ENCODE assay signal across 19 cellular contexts in genomic region chr14:87088588-87088987, GRCh38.
DNase-seq lines count a peak whose midpoint lies in the region; ATAC-seq and TF ChIP-seq lines count a peak whose summit lies in the region.
"Had no signal": no experiment of that assay in that cellular context is flagged by ENCODE, and none has a peak within 500 bp of the region (broad histone marks: within the 10 kb centered on the region; RNA-seq: fewer than 3 reads in every experiment).

No MANE protein-coding gene starts in this region.

- H3K4me3 ChIP-seq in heart right ventricle, result no peak overlapping the region
- H3K4me3 ChIP-seq in right cardiac atrium (ENCODE audit: low read length), result no peak overlapping the region
- no peak overlapping the region for H3K4me3 ChIP-seq in OCI-LY7 (ENCODE audit: low read depth, low read length, poor library complexity, severe bottlenecking)
- H3K4me3 ChIP-seq: BLaER1, GM23248 had no signal

- no peak overlapping the region for H3K4me2 ChIP-seq in OCI-LY7 (ENCODE audit: low read length)
- H3K4me2 ChIP-seq: BLaER1 had no signal

- H3K9me3 ChIP-seq in heart right ventricle (peaks cover 0 to 8% (median 0%) of the 10 kb centered on the region in 11 donors), right cardiac atrium (ENCODE audit: control insufficient read depth, low read length) (no peaks in the 10 kb centered on the region), OCI-LY7 (ENCODE audit: low read length) (no peaks in the 10 kb centered on the region)
- H3K9me3 ChIP-seq: BLaER1, Caco-2 had no signal

- BruUV-seq in OCI-LY7 (replicated peaks; lab: Mats Ljungman, UMichigan), result no TSS peak

- intact Hi-C loops in heart right ventricle (cut with DNase I) (no loop called here), right cardiac atrium (cut with DNase I) (no loop called here), OCI-LY7 (cut with micrococcal nuclease; ENCODE audit: unreplicated experiment) (no loop called here), sciatic nerve (cut with DNase I) (no loop called here)

- POLR2A ChIA-PET in OCI-LY7 (lab: Charles Lee), result interaction anchor here (0.5 to 1.5 kb wide), 7 partner anchors 8 to 230 kb away, joined by 3 to 5 read pairs (median 4); no protein-coding TSS in a partner anchor

- H4K20me1 ChIP-seq in OCI-LY7 (ENCODE audit: insufficient read depth, low read length), result no peaks in the 10 kb centered on the region
- H4K20me1 ChIP-seq: BLaER1 had no signal

- no peak for TF ChIP-seq CTCF in heart right ventricle (IDR thresholded peaks at IDR 0.05)
- TF ChIP-seq CTCF in OCI-LY7 (conservative IDR thresholded peaks at IDR 0.05; ENCODE audit: low read length), result no peak

- no peaks in the 10 kb centered on the region for H3K79me2 ChIP-seq in OCI-LY7 (ENCODE audit: insufficient read depth, low read depth, low read length)

- no peak overlapping the region for H3K27ac ChIP-seq in heart right ventricle
- H3K27ac ChIP-seq in right cardiac atrium (ENCODE audit: low read length), result no peak overlapping the region
- H3K27ac ChIP-seq in OCI-LY7 (ENCODE audit: low read depth, low read length, poor library complexity, severe bottlenecking), result no peak overlapping the region
- H3K27ac ChIP-seq: 22Rv1, BLaER1, C4-2B, GM23248 had no signal

- H3K36me3 ChIP-seq in heart right ventricle (no peaks in the 10 kb centered on the region), OCI-LY7 (ENCODE audit: insufficient read depth, low read length) (no peaks in the 10 kb centered on the region)
- H3K36me3 ChIP-seq: BLaER1 had no signal

- 24 to 49% methylated on average over 3 of the region's 3 CpGs for WGBS in heart right ventricle, 2 donors
- WGBS in right cardiac atrium, result 18% methylated on average over 3 of the region's 3 CpGs

- DNase-seq in NCI-H2171 treated with DMSO at 0.1 percent for 48 hours (lab: John Stamatoyannopoulos, UW) (peak; percentile 46), NCI-H2171 (lab: John Stamatoyannopoulos, UW) (no peak), heart right ventricle (no peak), right cardiac atrium (no peak), OCI-LY7 (ENCODE audit: low spot score) (no peak), sciatic nerve (ENCODE audit: low spot score) (no peak), HuH-7 (ENCODE audit: low spot score) (no peak)
- DNase-seq: Caco-2; CD4-positive, CD25-positive, alpha-beta regulatory T cell; CD8-positive, alpha-beta T cell; DMS153; DND-41; GM23248; H9 had no signal

- peak overlapping the region; percentile 27; the same call in 1 of the 2 replicates for H2AFZ ChIP-seq in OCI-LY7 (ENCODE audit: low read length)
- H2AFZ ChIP-seq: GM23248 had no signal

- no peaks in the 10 kb centered on the region for H3K9me2 ChIP-seq in OCI-LY7 (ENCODE audit: insufficient read depth, low read length)

- H3K4me1 ChIP-seq in heart right ventricle, result no peaks in the 10 kb centered on the region
- H3K4me1 ChIP-seq in right cardiac atrium (ENCODE audit: control insufficient read depth, insufficient read depth, low read length), result no peaks in the 10 kb centered on the region
- peaks cover under 1% of the 10 kb centered on the region for H3K4me1 ChIP-seq in OCI-LY7 (ENCODE audit: insufficient read depth, low read length, poor library complexity, severe bottlenecking)
- H3K4me1 ChIP-seq: BLaER1, Caco-2 had no signal

- CTCF ChIA-PET in OCI-LY7 (lab: Charles Lee; ENCODE audit: unreplicated experiment), result no interaction called here

- no peaks in the 10 kb centered on the region for H3K27me3 ChIP-seq in heart right ventricle
- H3K27me3 ChIP-seq in right cardiac atrium (ENCODE audit: control insufficient read depth, insufficient read depth), result no peaks in the 10 kb centered on the region
- H3K27me3 ChIP-seq: BLaER1 had no signal

- peak in 6 of 8 donors; percentile 50 to 82 (median 65) for ATAC-seq in heart right ventricle
- ATAC-seq in right cardiac atrium, result no peak
- ATAC-seq in sciatic nerve, result peak; percentile 82
- no peak for ATAC-seq in GM21737 (IDR thresholded peaks at IDR 0.05; ENCODE audit: unreplicated experiment)
- ATAC-seq: CD8-positive, alpha-beta T cell; HCT116 had no signal

Comparison
In these comparisons a context has a peak if more than half of its experiments do, and no peak if none do; other contexts are left out.
1. ATAC-seq: peak in heart right ventricle (6 of 8) and sciatic nerve (single experiment); none in right cardiac atrium (0 of 2) and GM21737 (single experiment).